9 cellular contexts compared by ENCODE assay signal in genomic region chrX:3549442-3549875, GRCh38.
DNase-seq lines count a peak whose midpoint lies in the region; TF ChIP-seq lines count a peak whose summit lies in the region.
"Had no signal": no experiment of that assay in that cellular context is flagged by ENCODE, and none has a peak within 500 bp of the region (broad histone marks: within the 10 kb centered on the region; RNA-seq: fewer than 3 reads in every experiment).

No MANE protein-coding gene starts in this region.

- H3K36me3 Mint-ChIP-seq in CD8-positive, alpha-beta memory T cell = no peaks in the 10 kb centered on the region

- no peaks in the 10 kb centered on the region for H3K27me3 ChIP-seq in CD8-positive, alpha-beta memory T cell (ENCODE audit: insufficient read depth, low read length, poor library complexity, severe bottlenecking)

- no TSS peak for BruUV-seq in OCI-LY7 (replicated peaks; lab: Mats Ljungman, UMichigan)

- no peaks in the 10 kb centered on the region for H3K9me3 ChIP-seq in CD8-positive, alpha-beta memory T cell (ENCODE audit: low read length)
- no peaks in the 10 kb centered on the region for H3K9me3 ChIP-seq in OCI-LY7 (ENCODE audit: low read length)

- H4K20me1 ChIP-seq in OCI-LY7 (ENCODE audit: insufficient read depth, low read length) = no peaks in the 10 kb centered on the region

- H3K9me3 Mint-ChIP-seq in CD8-positive, alpha-beta memory T cell = no peaks in the 10 kb centered on the region

- no peaks in the 10 kb centered on the region for H3K79me2 ChIP-seq in OCI-LY7 (ENCODE audit: insufficient read depth, low read depth, low read length)

- H3K4me3 Mint-ChIP-seq in CD8-positive, alpha-beta memory T cell = no peak overlapping the region

- H3K4me1 Mint-ChIP-seq in CD8-positive, alpha-beta memory T cell = no peaks in the 10 kb centered on the region

- H3K36me3 ChIP-seq in CD8-positive, alpha-beta memory T cell (ENCODE audit: insufficient read depth, low read length) = no peaks in the 10 kb centered on the region
- no peaks in the 10 kb centered on the region for H3K36me3 ChIP-seq in OCI-LY7 (ENCODE audit: insufficient read depth, low read length)

- intact Hi-C loops in OCI-LY7 (cut with micrococcal nuclease; ENCODE audit: unreplicated experiment) = no loop called here

- TF ChIP-seq CTCF in choroid plexus epithelial cell (conservative IDR thresholded peaks at IDR 0.05; ENCODE audit: low read depth, low read length) (no peak), OCI-LY7 (conservative IDR thresholded peaks at IDR 0.05; ENCODE audit: low read length) (no peak)

- H3K9me2 ChIP-seq in OCI-LY7 (ENCODE audit: insufficient read depth, low read length) = no peaks in the 10 kb centered on the region

- H3K4me2 ChIP-seq in OCI-LY7 (ENCODE audit: low read length) = no peak overlapping the region

- POLR2A ChIA-PET in CD8-positive, alpha-beta memory T cell (lab: Charles Lee) = no interaction called here
- POLR2A ChIA-PET in OCI-LY7 (lab: Charles Lee) = no interaction called here

- H3K4me3 ChIP-seq in choroid plexus epithelial cell (ENCODE audit: low read depth, low read length) (peak overlapping the region; percentile 35), OCI-LY7 (ENCODE audit: low read depth, low read length, poor library complexity, severe bottlenecking) (no peak overlapping the region)
- no peak overlapping the region for H3K4me3 ChIP-seq in CD8-positive, alpha-beta memory T cell (ENCODE audit: low read length)

- H3K27ac Mint-ChIP-seq in CD8-positive, alpha-beta memory T cell = no peak overlapping the region

- no peaks in the 10 kb centered on the region for H3K4me1 ChIP-seq in CD8-positive, alpha-beta memory T cell (ENCODE audit: insufficient read depth, low read length)
- H3K4me1 ChIP-seq in OCI-LY7 (ENCODE audit: insufficient read depth, low read length, poor library complexity, severe bottlenecking) = no peaks in the 10 kb centered on the region

- H2AFZ ChIP-seq in OCI-LY7 (ENCODE audit: low read length) = no peak overlapping the region

- CTCF ChIA-PET in CD8-positive, alpha-beta memory T cell (lab: Charles Lee) = no interaction called here
- CTCF ChIA-PET in OCI-LY7 (lab: Charles Lee; ENCODE audit: unreplicated experiment) = no interaction called here

- DNase-seq in DMS 273 treated with DMSO at 0.1 percent for 48 hours (lab: John Stamatoyannopoulos, UW) (peak; percentile 25), NCI-H1694 treated with DMSO at 0.1 percent for 48 hours (lab: John Stamatoyannopoulos, UW) (peak; percentile 49), choroid plexus epithelial cell (ENCODE audit: low read depth) (peak; percentile 35), occipital lobe (lab: John Stamatoyannopoulos, UW) (peak; percentile 1), COR-L47 (lab: John Stamatoyannopoulos, UW) (no peak), OCI-LY7 (ENCODE audit: low spot score) (no peak)
- no peak for DNase-seq in CD8-positive, alpha-beta memory T cell
- no peak for DNase-seq in stimulated activated CD4-positive, alpha-beta T cell treated with anti-CD3 and anti-CD28 coated beads, Interleukin-15, amount 100 ng/mL, for 24 hours
- DNase-seq: activated CD4-positive, alpha-beta T cell treated with anti-CD3 and anti-CD28 coated beads for 48 hours had no signal

- H3K27ac ChIP-seq in CD8-positive, alpha-beta memory T cell (ENCODE audit: low read depth, low read length) = no peak overlapping the region
- no peak overlapping the region for H3K27ac ChIP-seq in OCI-LY7 (ENCODE audit: low read depth, low read length, poor library complexity, severe bottlenecking)

- peaks cover 11 to 13% of the 10 kb centered on the region in 2 donors for H3K27me3 Mint-ChIP-seq in CD8-positive, alpha-beta memory T cell

Comparison
In these comparisons a context has a peak if more than half of its experiments do, and no peak if none do; other contexts are left out.
1. DNase-seq: peak in DMS 273 treated with DMSO at 0.1 percent for 48 hours (single experiment), NCI-H1694 treated with DMSO at 0.1 percent for 48 hours (single experiment), choroid plexus epithelial cell (single experiment) and occipital lobe (single experiment); none in CD8-positive, alpha-beta memory T cell (0 of 5), COR-L47 (single experiment), stimulated activated CD4-positive, alpha-beta T cell treated with anti-CD3 and anti-CD28 coated beads, Interleukin-15, amount 100 ng/mL, for 24 hours (single experiment) and OCI-LY7 (single experiment).